Comparison of ENCODE assay signal across 34 cellular contexts in genomic region chr9:128614728-128615127, GRCh38.
"Had no signal": no experiment of that assay in that cellular context is flagged by ENCODE, and none has a peak within 500 bp of the region (broad histone marks: within the 10 kb centered on the region; RNA-seq: fewer than 3 reads in every experiment).

No MANE protein-coding gene starts in this region.

- H3K27me3 Mint-ChIP-seq: activated B cell treated with CpG ODN at 0.5 μM for 24 hours; activated CD4-positive, alpha-beta memory T cell treated with anti-CD3 and anti-CD28 coated beads for 36 hours; brain had no signal

- H3K4me3 Mint-ChIP-seq: activated B cell treated with CpG ODN at 0.5 μM for 24 hours; activated CD4-positive, alpha-beta memory T cell treated with anti-CD3 and anti-CD28 coated beads for 36 hours; activated naive CD4-positive, alpha-beta T cell treated with anti-CD3 and anti-CD28 coated beads for 36 hours; activated T-cell treated with anti-CD3 and anti-CD28 coated beads, Interleukin-2, amount 50 U/mL, for 4 hours; activated T-helper 1 cell treated with anti-CD3 and anti-CD28 coated beads, Interleukin-12 subunit alpha, Interleukin-12 subunit beta, Interleukin-2, Interleukin-4 antibody, amounts not matched to agents 30 ng/mL and 10 ng/mL and 1 ng/mL, durations not matched to agents 14 hours and 24 hours and 36 hours; brain had no signal

- H3K4me3 ChIP-seq: adrenal gland, PC-9 had no signal

- H3K9me3 Mint-ChIP-seq: activated B cell treated with CpG ODN at 0.5 μM for 24 hours; activated CD4-positive, alpha-beta memory T cell treated with anti-CD3 and anti-CD28 coated beads for 36 hours; activated naive CD4-positive, alpha-beta T cell treated with anti-CD3 and anti-CD28 coated beads for 36 hours; activated naive CD4-positive, alpha-beta T cell treated with anti-CD3 and anti-CD28 coated beads, Interleukin-2, amount 50 U/mL, for 72 hours; activated T-cell treated with anti-CD3 and anti-CD28 coated beads, Interleukin-2, amount 50 U/mL, for 4 hours; activated T-helper 1 cell treated with anti-CD3 and anti-CD28 coated beads, Interleukin-12 subunit alpha, Interleukin-12 subunit beta, Interleukin-2, Interleukin-4 antibody, amounts not matched to agents 30 ng/mL and 10 ng/mL and 1 ng/mL, durations not matched to agents 14 hours and 24 hours and 36 hours; brain had no signal

- H3K4me1 Mint-ChIP-seq: activated B cell treated with CpG ODN at 0.5 μM for 24 hours, brain had no signal

- ATAC-seq: activated naive CD4-positive, alpha-beta T cell treated with anti-CD3 and anti-CD28 coated beads, Interleukin-2, amount 50 U/mL, for 72 hours; activated T-cell treated with anti-CD3 and anti-CD28 coated beads, Interleukin-2, amount 50 U/mL, for 4 hours; Right ventricle myocardium inferior had no signal

- H3K27ac ChIP-seq: adrenal gland, KMS-11, PC-9, VCaP had no signal

- H3K27me3 ChIP-seq: adrenal gland had no signal

- DNase-seq: activated B cell treated with CpG ODN at 0.5 μM for 24 hours; activated CD4-positive, alpha-beta memory T cell treated with anti-CD3 and anti-CD28 coated beads for 36 hours; activated CD4-positive, alpha-beta T cell treated with anti-CD3 and anti-CD28 coated beads for 4 hours; activated CD4-positive, alpha-beta T cell treated with anti-CD3 and anti-CD28 coated beads, Interleukin-2, amount 50 U/mL, for 1 hour; activated CD4-positive, CD25-positive, alpha-beta regulatory T cell treated with anti-CD3 and anti-CD28 coated beads, Interleukin-2, amount 50 U/mL, for 72 hours; activated CD8-positive, alpha-beta memory T cell treated with anti-CD3 and anti-CD28 coated beads, Interleukin-2, amount 50 U/mL, for 4 hours; activated gamma-delta T cell treated with Interleukin-2 at 50 U/mL for 16 hours; activated naive CD4-positive, alpha-beta T cell treated with anti-CD3 and anti-CD28 coated beads for 36 hours; activated T-cell treated with anti-CD3 and anti-CD28 coated beads for 4 hours; activated T-cell treated with anti-CD3 and anti-CD28 coated beads, Interleukin-2, amount 50 U/mL, for 4 hours; adrenal gland; central memory CD4-positive, alpha-beta T cell; NCI-H1092 treated with DMSO at 0.1 percent for 48 hours; NCI-H1417; NCI-H146; NCI-H187; NCI-H2029 treated with DMSO at 0.1 percent for 48 hours; NCI-H2107; NCI-H2171; NCI-H510A; NCI-H526; NCI-H748 treated with DMSO at 0.1 percent for 48 hours; NK-92 treated with Interleukin-12 subunit alpha and Interleukin-12 subunit beta, amount 100 ng/mL, for 24 hours; PC-9; SW 1271; T-helper 1 cell; T-helper 2 cell; T-helper 9 cell had no signal

- H3K27ac Mint-ChIP-seq: activated B cell treated with CpG ODN at 0.5 μM for 24 hours; activated CD4-positive, alpha-beta memory T cell treated with anti-CD3 and anti-CD28 coated beads for 36 hours; activated T-helper 1 cell treated with anti-CD3 and anti-CD28 coated beads, Interleukin-12 subunit alpha, Interleukin-12 subunit beta, Interleukin-2, Interleukin-4 antibody, amounts not matched to agents 30 ng/mL and 10 ng/mL and 1 ng/mL, durations not matched to agents 14 hours and 24 hours and 36 hours; brain had no signal
